1 cellular context compared by ENCODE assay signal in the genomic region with DNA sequence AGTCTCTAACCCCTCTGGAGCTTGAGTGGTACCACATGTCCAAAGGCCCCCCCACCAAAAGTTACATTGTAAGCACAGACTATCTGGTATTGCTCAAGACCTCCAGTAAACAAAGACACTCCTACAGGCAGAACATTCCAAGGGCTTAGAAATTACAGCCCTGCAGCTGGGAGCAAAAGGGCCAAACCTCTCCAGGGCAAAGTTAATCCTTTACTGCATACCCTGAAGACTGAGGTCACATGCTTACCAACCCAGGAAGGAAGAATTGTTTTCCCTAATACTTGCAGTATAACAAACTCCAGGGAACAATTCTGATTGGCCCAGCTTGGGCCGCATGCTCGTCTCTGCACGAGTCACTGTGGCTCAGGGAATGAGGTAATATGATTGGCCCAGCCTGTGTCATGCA.
TF ChIP-seq lines count a peak whose summit lies in the region.

No MANE protein-coding gene starts in this region.

TF ChIP-seq in WTC11, 78 proteins besides CTCF, POLR2A, EP300 and RAD21 (continued from another document):
- TF ChIP-seq PREB (CRISPR knock-in tag; IDR thresholded peaks at IDR 0.05; ENCODE audit: borderline replicate concordance) (no peak), PRRX2 (CRISPR knock-in tag; IDR thresholded peaks at IDR 0.05) (no peak), EMX1 (CRISPR knock-in tag; IDR thresholded peaks at IDR 0.05) (no peak), GTF2I (CRISPR knock-in tag; conservative IDR thresholded peaks at IDR 0.05) (no peak), TEAD1 (CRISPR knock-in tag; IDR thresholded peaks at IDR 0.05) (no peak), ERG (CRISPR knock-in tag; IDR thresholded peaks at IDR 0.05) (no peak), ZNF219 (CRISPR knock-in tag; IDR thresholded peaks at IDR 0.05; ENCODE audit: borderline replicate concordance) (no peak)
- TF ChIP-seq, protein P1, sequence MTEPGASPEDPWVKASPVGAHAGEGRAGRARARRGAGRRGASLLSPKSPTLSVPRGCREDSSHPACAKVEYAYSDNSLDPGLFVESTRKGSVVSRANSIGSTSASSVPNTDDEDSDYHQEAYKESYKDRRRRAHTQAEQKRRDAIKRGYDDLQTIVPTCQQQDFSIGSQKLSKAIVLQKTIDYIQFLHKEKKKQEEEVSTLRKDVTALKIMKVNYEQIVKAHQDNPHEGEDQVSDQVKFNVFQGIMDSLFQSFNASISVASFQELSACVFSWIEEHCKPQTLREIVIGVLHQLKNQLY (CRISPR knock-in tag; IDR thresholded peaks at IDR 0.05): no peak
